ENCODE assay signal across 23 cellular contexts in the genomic region with DNA sequence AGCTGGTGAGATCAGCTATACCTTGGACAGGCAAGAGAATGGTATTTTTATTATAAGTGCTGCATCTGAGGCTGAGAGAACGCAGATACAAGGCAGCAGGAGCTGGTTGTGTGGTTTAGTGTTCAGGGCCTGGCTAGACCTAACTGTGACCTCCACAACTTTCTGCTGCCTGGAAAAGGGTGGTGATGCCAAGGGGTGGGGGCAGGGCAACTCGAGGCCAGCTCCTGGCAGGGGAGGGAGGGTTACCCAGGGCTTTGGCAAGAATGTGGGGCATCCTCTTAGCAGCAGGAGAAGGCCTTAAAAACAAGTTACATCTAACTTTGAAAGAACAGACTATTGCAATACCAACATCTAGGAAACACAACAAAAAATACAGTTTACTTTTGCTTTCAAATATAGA. TPM values are rescaled to one million over a fixed set of nuclear protein-coding genes. Genes with fewer than 3 reads are reported as not detected.
A peak's percentile ranks its signal among the peaks of the same experiment; 100 is the strongest.
DNase-seq lines count a peak whose midpoint lies in the region; ATAC-seq and TF ChIP-seq lines count a peak whose summit lies in the region.
"Had no signal": no experiment of that assay in that cellular context is flagged by ENCODE, and none has a peak within 500 bp of the region (broad histone marks: within the 10 kb centered on the region; RNA-seq: fewer than 3 reads in every experiment).

No MANE protein-coding gene starts in this region.

- POLR2A ChIA-PET in naive thymus-derived CD4-positive, alpha-beta T cell (lab: Charles Lee), result interaction anchor here (10.4 kb wide), 1 partner anchor 10 kb away, joined by 353 read pairs; a partner anchor contains a TSS

- H3K4me1 ChIP-seq in esophagus muscularis mucosa (peaks cover 60 to 78% (median 69%) of the 10 kb centered on the region in 4 donors), thyroid gland (peaks cover 4 to 26% of the 10 kb centered on the region in 2 donors)
- peaks cover 14 to 19% of the 10 kb centered on the region in 2 donors for H3K4me1 ChIP-seq in naive thymus-derived CD4-positive, alpha-beta T cell (ENCODE audit: control insufficient read depth in 2 of 2, insufficient read depth in 2 of 2, low read length in 2 of 2)

- peak overlapping the region; percentile 5 for H3K4me3 Mint-ChIP-seq in T-helper 2 cell treated with Interferon-gamma antibody and Interleukin-4, amounts not matched to agents 5 μg/mL and 100 μg/mL, for 36 hours
- peak overlapping the region in 2 of 10 donors; percentile 13 to 85 for H3K4me3 Mint-ChIP-seq in naive thymus-derived CD4-positive, alpha-beta T cell
- H3K4me3 Mint-ChIP-seq: activated CD4-positive, alpha-beta memory T cell treated with anti-CD3 and anti-CD28 coated beads, Interleukin-2, amount 10 ng/mL, durations not matched to agents 7 days and 5 days; CD14-positive monocyte; HFFc6 had no signal

- no peak for TF ChIP-seq EP300 in esophagus muscularis mucosa (IDR thresholded peaks at IDR 0.05)

- intact Hi-C loops in esophagus muscularis mucosa (cut with DNase I), result no loop called here
- intact Hi-C loops in naive thymus-derived CD4-positive, alpha-beta T cell (cut with micrococcal nuclease), result no loop called here
- intact Hi-C loops in thyroid gland (cut with DNase I), result loop anchor here (10.0 kb wide), 1 partner anchor 54 kb away; no protein-coding TSS in a partner anchor

- no peaks in the 10 kb centered on the region for H3K9me3 Mint-ChIP-seq in T-helper 2 cell treated with Interferon-gamma antibody and Interleukin-4, amounts not matched to agents 5 μg/mL and 100 μg/mL, for 36 hours
- H3K9me3 Mint-ChIP-seq in naive thymus-derived CD4-positive, alpha-beta T cell, result no peaks in the 10 kb centered on the region
- H3K9me3 Mint-ChIP-seq: activated CD4-positive, alpha-beta memory T cell treated with anti-CD3 and anti-CD28 coated beads, Interleukin-2, amount 10 ng/mL, durations not matched to agents 7 days and 5 days; HFFc6 had no signal

- peaks cover 14% of the 10 kb centered on the region for H3K27me3 Mint-ChIP-seq in T-helper 2 cell treated with Interferon-gamma antibody and Interleukin-4, amounts not matched to agents 5 μg/mL and 100 μg/mL, for 36 hours (ENCODE audit: low read depth)
- no peaks in the 10 kb centered on the region for H3K27me3 Mint-ChIP-seq in naive thymus-derived CD4-positive, alpha-beta T cell
- H3K27me3 Mint-ChIP-seq: activated CD4-positive, alpha-beta memory T cell treated with anti-CD3 and anti-CD28 coated beads, Interleukin-2, amount 10 ng/mL, durations not matched to agents 7 days and 5 days had no signal

- TF ChIP-seq POLR2A in esophagus muscularis mucosa (IDR thresholded peaks at IDR 0.05; ENCODE audit: low read depth) (no peak), thyroid gland (IDR thresholded peaks at IDR 0.05) (no peak)

- H3K4me1 Mint-ChIP-seq in T-helper 2 cell treated with Interferon-gamma antibody and Interleukin-4, amounts not matched to agents 5 μg/mL and 100 μg/mL, for 36 hours (ENCODE audit: low read depth), result peaks cover 58% of the 10 kb centered on the region
- peaks cover 24 to 82% (median 46%) of the 10 kb centered on the region in 7 donors for H3K4me1 Mint-ChIP-seq in naive thymus-derived CD4-positive, alpha-beta T cell

- TF ChIP-seq CTCF in esophagus muscularis mucosa (IDR thresholded peaks at IDR 0.05), result no peak
- no peak for TF ChIP-seq CTCF in thyroid gland (IDR thresholded peaks at IDR 0.05)

- CTCF ChIA-PET in naive thymus-derived CD4-positive, alpha-beta T cell (lab: Charles Lee), result interaction anchor here (0.6 to 1.5 kb wide), 5 partner anchors 11 to 65 kb away, joined by 3 to 4 read pairs (median 3); a partner anchor contains a TSS

- H3K36me3 Mint-ChIP-seq in T-helper 2 cell treated with Interferon-gamma antibody and Interleukin-4, amounts not matched to agents 5 μg/mL and 100 μg/mL, for 36 hours (ENCODE audit: low read depth), result no peaks in the 10 kb centered on the region
- H3K36me3 Mint-ChIP-seq in naive thymus-derived CD4-positive, alpha-beta T cell, result peaks cover 0 to 13% (median 0%) of the 10 kb centered on the region in 5 donors

- peak overlapping the region; percentile 87 to 98 (median 90) for H3K27ac ChIP-seq in esophagus muscularis mucosa (replicated peaks in 1 of 4)
- no peak overlapping the region for H3K27ac ChIP-seq in naive thymus-derived CD4-positive, alpha-beta T cell (ENCODE audit: low read depth, low read length)
- H3K27ac ChIP-seq in thyroid gland, result peak overlapping the region in 1 of 3 donors; percentile 9

- no peak for ATAC-seq in naive thymus-derived CD4-positive, alpha-beta T cell
- ATAC-seq: PC-3, SK-N-SH treated with all-trans-retinoic acid at 6 μM for 48 hours had no signal

- no peak overlapping the region for H3K27ac Mint-ChIP-seq in T-helper 2 cell treated with Interferon-gamma antibody and Interleukin-4, amounts not matched to agents 5 μg/mL and 100 μg/mL, for 36 hours
- H3K27ac Mint-ChIP-seq in naive thymus-derived CD4-positive, alpha-beta T cell, result peak overlapping the region in 5 of 9 donors; percentile 29 to 86 (median 32)

- no peak overlapping the region for H3K4me3 ChIP-seq in esophagus muscularis mucosa
- no peak overlapping the region for H3K4me3 ChIP-seq in naive thymus-derived CD4-positive, alpha-beta T cell (ENCODE audit: low read length)
- H3K4me3 ChIP-seq in thyroid gland (replicated peaks in 1 of 3), result no peak overlapping the region

- DNase-seq in T-helper 2 cell treated with Interferon-gamma antibody and Interleukin-4, amounts not matched to agents 5 μg/mL and 100 μg/mL, for 36 hours (ENCODE audit: low spot score), result no peak
- DNase-seq in T-helper 2 cell, result no peak
- peak; percentile 60 for DNase-seq in esophagus muscularis mucosa (ENCODE audit: extremely low spot score)
- DNase-seq in naive thymus-derived CD4-positive, alpha-beta T cell, result no peak
- DNase-seq in thyroid gland, result peak; percentile 32 to 41
- no peak for DNase-seq in activated CD8-positive, alpha-beta memory T cell treated with anti-CD3 and anti-CD28 coated beads, Interleukin-2, amount 50 U/mL, for 4 hours
- DNase-seq in stimulated activated naive CD4-positive, alpha-beta T cell (lab: John Stamatoyannopoulos, UW), result no peak
- DNase-seq in SKM-1 (lab: John Stamatoyannopoulos, UW; ENCODE audit: unreplicated experiment), result no peak
- DNase-seq: 8988T; activated CD4-positive, alpha-beta memory T cell treated with anti-CD3 and anti-CD28 coated beads, Interleukin-2, amount 10 ng/mL, durations not matched to agents 7 days and 5 days; activated T-cell treated with anti-CD3 and anti-CD28 coated beads, Interleukin-2, amount 50 U/mL, for 48 hours; DND-41; foreskin melanocyte; HFFc6; IMR-90; mesendoderm; NCI-H2107; NCI-H526 treated with DMSO at 0.1 percent for 48 hours; PC-3; stimulated activated CD4-positive, alpha-beta T cell treated with anti-CD3 and anti-CD28 coated beads, Interleukin-4, amount 100 ng/mL, for 1 hour; trophoblast cell had no signal

- H3K27me3 ChIP-seq in esophagus muscularis mucosa (no peaks in the 10 kb centered on the region), thyroid gland (no peaks in the 10 kb centered on the region)
- H3K27me3 ChIP-seq in naive thymus-derived CD4-positive, alpha-beta T cell (ENCODE audit: control insufficient read depth in 2 of 2, insufficient read depth in 2 of 2, low read length in 2 of 2), result no peaks in the 10 kb centered on the region

- 50% methylated on average over 2 of the region's 2 CpGs for WGBS in esophagus muscularis mucosa
- WGBS in thyroid gland, 2 donors, result 45 to 55% methylated on average over 2 of the region's 2 CpGs

- H3K9me3 ChIP-seq in esophagus muscularis mucosa, result no peaks in the 10 kb centered on the region
- no peaks in the 10 kb centered on the region for H3K9me3 ChIP-seq in naive thymus-derived CD4-positive, alpha-beta T cell (ENCODE audit: control insufficient read depth in 2 of 3, low read length in 3 of 3)
- H3K9me3 ChIP-seq in thyroid gland, result no peaks in the 10 kb centered on the region

- H3K36me3 ChIP-seq in esophagus muscularis mucosa (no peaks in the 10 kb centered on the region), thyroid gland (no peaks in the 10 kb centered on the region)
- no peaks in the 10 kb centered on the region for H3K36me3 ChIP-seq in naive thymus-derived CD4-positive, alpha-beta T cell (ENCODE audit: control insufficient read depth in 2 of 3, insufficient read depth in 3 of 3, low read length in 3 of 3)

RNA-seq across cellular contexts. Expression of a gene that starts 13.0 kb away (rescaled TPM):
- total RNA-seq in esophagus muscularis mucosa (100 to 1,000 TPM; 198 to 292 (median 226) TPM), thyroid gland (100 to 1,000 TPM in 1 of 4 donors, 10 to 100 TPM in 3; 51.2 to 136 (median 59.6) TPM)
- 10 to 100 TPM; 36.6 to 57.1 (median 54.9) TPM for total RNA-seq in naive thymus-derived CD4-positive, alpha-beta T cell
- polyA plus RNA-seq in naive thymus-derived CD4-positive, alpha-beta T cell, result 10 to 100 TPM; 46.1 to 52.7 TPM

Comparison
In these comparisons a context has a peak if more than half of its experiments do, and no peak if none do; other contexts are left out.
1. DNase-seq: peak in esophagus muscularis mucosa (single experiment) and thyroid gland (2 of 2); none in T-helper 2 cell treated with Interferon-gamma antibody and Interleukin-4, amounts not matched to agents 5 μg/mL and 100 μg/mL, for 36 hours (single experiment), T-helper 2 cell (0 of 5), naive thymus-derived CD4-positive, alpha-beta T cell (0 of 9), activated CD8-positive, alpha-beta memory T cell treated with anti-CD3 and anti-CD28 coated beads, Interleukin-2, amount 50 U/mL, for 4 hours (single experiment), stimulated activated naive CD4-positive, alpha-beta T cell (0 of 6) and SKM-1 (single experiment).